ENCODE assay signal across 1 cellular context in the genomic region with DNA sequence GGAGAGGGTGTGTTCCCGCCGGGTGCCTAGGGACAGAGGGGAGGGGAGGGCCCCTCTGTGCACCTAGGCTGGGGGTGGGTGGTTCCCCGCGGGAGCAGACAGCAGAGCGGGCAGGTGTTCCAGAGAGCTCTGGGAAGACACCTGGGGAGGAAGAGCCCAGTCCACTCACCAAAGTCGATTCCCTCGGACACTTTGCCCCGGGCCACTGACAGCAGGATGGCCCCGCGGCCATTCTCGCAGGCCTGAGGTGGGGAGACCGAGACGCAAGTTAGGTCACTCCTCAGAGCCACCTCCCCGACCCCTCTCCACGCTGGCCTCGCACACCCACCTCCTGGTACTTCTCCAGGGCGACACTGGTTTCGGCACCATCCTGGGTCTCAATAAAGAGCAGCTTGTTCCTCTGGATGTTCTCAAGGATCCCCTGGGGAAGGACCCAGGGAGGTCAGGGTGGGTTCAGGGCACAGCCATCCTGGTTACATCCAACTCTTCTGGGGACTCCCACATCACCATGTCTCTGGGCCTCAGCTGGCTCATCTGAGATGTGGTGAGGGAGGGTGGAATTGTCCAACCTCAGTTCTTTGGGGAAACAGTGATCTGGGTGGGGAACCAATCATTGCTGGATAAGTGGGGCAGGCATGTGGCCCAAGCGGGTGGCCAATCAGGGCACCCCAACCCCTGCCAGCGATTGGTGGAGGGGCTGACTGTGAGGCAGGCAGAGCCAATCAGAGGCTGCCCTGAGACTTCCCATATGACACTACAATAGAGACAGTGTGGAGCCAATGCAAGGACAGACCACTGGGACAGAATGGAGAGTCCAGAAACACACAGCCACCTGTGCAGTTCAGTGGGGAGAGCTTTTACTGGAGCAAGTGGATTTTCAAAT.
TF ChIP-seq lines count a peak whose summit lies in the region.

No MANE protein-coding gene starts in this region.

TF ChIP-seq in SK-N-SH, 30 proteins besides CTCF, POLR2A, EP300 and RAD21:
- TF ChIP-seq FOXJ3 (CRISPR knock-in tag; IDR thresholded peaks at IDR 0.05) (no peak), POLR2AphosphoS5 (IDR thresholded peaks at IDR 0.05; ENCODE audit: low read depth, low read length) (no peak), GATA2 (CRISPR knock-in tag; IDR thresholded peaks at IDR 0.05) (no peak), TAF1 (IDR thresholded peaks at IDR 0.05; ENCODE audit: borderline replicate concordance, low read depth, low read length) (no peak), MXI1 (IDR thresholded peaks at IDR 0.05; ENCODE audit: low read depth, low read length) (no peak)
- TF ChIP-seq, protein P1, sequence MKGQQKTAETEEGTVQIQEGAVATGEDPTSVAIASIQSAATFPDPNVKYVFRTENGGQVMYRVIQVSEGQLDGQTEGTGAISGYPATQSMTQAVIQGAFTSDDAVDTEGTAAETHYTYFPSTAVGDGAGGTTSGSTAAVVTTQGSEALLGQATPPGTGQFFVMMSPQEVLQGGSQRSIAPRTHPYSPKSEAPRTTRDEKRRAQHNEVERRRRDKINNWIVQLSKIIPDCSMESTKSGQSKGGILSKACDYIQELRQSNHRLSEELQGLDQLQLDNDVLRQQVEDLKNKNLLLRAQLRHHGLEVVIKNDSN (IDR thresholded peaks at IDR 0.05; ENCODE audit: borderline replicate concordance, low read depth), result no peak
- TF ChIP-seq, protein P2, sequence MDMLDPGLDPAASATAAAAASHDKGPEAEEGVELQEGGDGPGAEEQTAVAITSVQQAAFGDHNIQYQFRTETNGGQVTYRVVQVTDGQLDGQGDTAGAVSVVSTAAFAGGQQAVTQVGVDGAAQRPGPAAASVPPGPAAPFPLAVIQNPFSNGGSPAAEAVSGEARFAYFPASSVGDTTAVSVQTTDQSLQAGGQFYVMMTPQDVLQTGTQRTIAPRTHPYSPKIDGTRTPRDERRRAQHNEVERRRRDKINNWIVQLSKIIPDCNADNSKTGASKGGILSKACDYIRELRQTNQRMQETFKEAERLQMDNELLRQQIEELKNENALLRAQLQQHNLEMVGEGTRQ (IDR thresholded peaks at IDR 0.05; ENCODE audit: borderline replicate concordance, low read depth, low read length), result no peak
